8 cellular contexts compared by ENCODE assay signal in the genomic region with DNA sequence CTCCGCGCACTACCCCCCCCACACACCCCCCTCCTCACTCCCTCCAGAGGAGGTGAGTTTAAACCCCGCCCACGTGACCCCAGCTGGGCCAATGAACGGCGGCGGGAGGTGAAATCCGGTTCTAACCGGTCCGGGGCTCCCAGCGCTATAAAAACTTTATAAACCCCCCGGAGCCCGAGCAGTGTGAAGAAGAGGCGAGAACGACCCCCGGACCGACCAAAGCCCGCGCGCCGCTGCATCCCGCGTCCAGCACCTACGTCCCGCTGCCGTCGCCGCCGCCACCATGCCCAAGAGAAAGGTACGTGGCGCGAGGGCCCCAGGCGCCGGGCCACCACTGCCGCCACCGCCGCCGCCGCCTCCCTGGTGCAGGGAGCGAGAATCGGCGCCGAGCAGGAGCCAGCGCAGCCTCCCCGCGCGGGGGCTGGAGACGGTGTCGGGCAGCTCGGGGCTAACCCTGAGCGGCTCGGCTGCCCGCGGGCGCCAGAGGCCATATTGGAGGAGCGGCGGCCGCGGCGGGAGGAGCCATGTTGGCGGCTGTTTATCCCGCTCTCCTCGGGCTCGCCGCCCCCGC. TPM values are rescaled to one million over a fixed set of nuclear protein-coding genes. Genes with fewer than 3 reads are reported as not detected.
DNase-seq lines count a peak whose midpoint lies in the region; ATAC-seq, FAIRE-seq and TF ChIP-seq lines count a peak whose summit lies in the region.

TSS of gene HMGN2 (plus strand) at position 111 of the 571 bp plus-strand sequence. CDS start at position 284, 173 bp downstream.

- peaks cover 61% of the 10 kb centered on the region for H3K36me3 Mint-ChIP-seq in CD4-positive, alpha-beta T cell (ENCODE audit: low read depth)

- peak within 1 kb of the TSS; percentile 99 for H3K27ac Mint-ChIP-seq in CD4-positive, alpha-beta T cell

- H3K4me2 ChIP-seq in OCI-LY1 (ENCODE audit: low read length) (peak within 1 kb of the TSS; percentile 92), endothelial cell of umbilical vein (ENCODE audit: insufficient read depth, low read length) (peak within 1 kb of the TSS; percentile 98)

- H3K4me3 ChIP-seq in OCI-LY1 (ENCODE audit: low read depth, low read length, poor library complexity, severe bottlenecking) (peak within 1 kb of the TSS; percentile 81), endothelial cell of umbilical vein (replicated peaks in 1 of 3; ENCODE audit: insufficient read depth in 1 of 3, low read depth in 1 of 3, low read length in 3 of 3) (peak within 1 kb of the TSS; percentile 82 to 98 (median 98))

- peaks cover 53% of the 10 kb centered on the region for H3K4me1 Mint-ChIP-seq in CD4-positive, alpha-beta T cell (ENCODE audit: low read depth)

- POLR2A ChIA-PET in CD4-positive, alpha-beta T cell (lab: Charles Lee): interaction anchor here (0.8 to 5.0 kb wide), 26 partner anchors 9 to 1240 kb away, joined by 3 to 66 read pairs (median 4); partner anchors contain the start of genes CD52, DHDDS, GPATCH3 and GPN2
- POLR2A ChIA-PET in endothelial cell of umbilical vein (lab: Charles Lee): no interaction called here

- peak within 1 kb of the TSS; percentile 95 for H3K27ac ChIP-seq in CD4-positive, alpha-beta T cell (ENCODE audit: low read depth, low read length)
- H3K27ac ChIP-seq in OCI-LY1 (ENCODE audit: low read depth, low read length, poor library complexity, severe bottlenecking) (peak within 1 kb of the TSS; percentile 88), endothelial cell of umbilical vein (ENCODE audit: insufficient read depth, low read depth, low read length) (peak within 1 kb of the TSS; percentile 86)

- peak; percentile 77 for TF ChIP-seq POLR2A in endothelial cell of umbilical vein (IDR thresholded peaks at IDR 0.05; ENCODE audit: low read depth, low read length)

- intact Hi-C loops in CD4-positive, alpha-beta T cell (cut with DNase I, micrococcal nuclease): loop anchor here (2.0 to 5.0 kb wide), 3 partner anchors 28 to 190 kb away; partner anchors contain the start of genes DHDDS (in 1 of the 2) and SH3BGRL3 (in 1 of the 2)
- intact Hi-C loops in endothelial cell of umbilical vein (cut with micrococcal nuclease): loop anchor here (2.0 to 5.0 kb wide), 3 partner anchors 28 to 195 kb away; partner anchors contain the start of gene DHDDS

- peaks cover 20% of the 10 kb centered on the region for H3F3A ChIP-seq in OCI-LY1 (ENCODE audit: insufficient read depth, low read length)

- no peaks in the 10 kb centered on the region for H3K9me2 ChIP-seq in OCI-LY1 (ENCODE audit: low read depth, low read length)

- peak; percentile 77 to 91 (median 87) for DNase-seq in CD4-positive, alpha-beta T cell
- DNase-seq in HPDE6-E6E7 (ENCODE audit: extremely low spot score): peak; percentile 75
- DNase-seq in activated CD8-positive, alpha-beta memory T cell treated with anti-CD3 and anti-CD28 coated beads, Interleukin-2, amount 50 U/mL, for 4 hours: peak; percentile 87
- peak; percentile 72 for DNase-seq in endothelial cell of umbilical vein (ENCODE audit: low read depth, low spot score)
- DNase-seq in midbrain (lab: John Stamatoyannopoulos, UW): peak; percentile 96
- peak; percentile 73 to 83 for DNase-seq in stimulated activated CD8-positive, alpha-beta memory T cell treated with anti-CD3 and anti-CD28 coated beads, Interleukin-15, amount 100 ng/mL, for 4 hours (ENCODE audit: low read depth in 2 of 2)

- ATAC-seq in CD4-positive, alpha-beta T cell (ENCODE audit: poor library complexity): peak; percentile 63
- peak; percentile 48 for ATAC-seq in GM19463 (IDR thresholded peaks at IDR 0.05; ENCODE audit: unreplicated experiment)

- CTCF ChIA-PET in CD4-positive, alpha-beta T cell (lab: Charles Lee): interaction anchor here (0.6 to 2.8 kb wide), 6 partner anchors 28 to 682 kb away, joined by 3 to 21 read pairs (median 4); partner anchors contain the start of gene SLC9A1
- CTCF ChIA-PET in endothelial cell of umbilical vein (lab: Charles Lee): interaction anchor here (1.0 to 1.2 kb wide), 2 partner anchors 40 to 55 kb away, joined by 3 to 4 read pairs; partner anchors contain the start of gene DHDDS

- H2AFZ ChIP-seq in OCI-LY1 (ENCODE audit: low read length) (no peak within 1 kb of the TSS), endothelial cell of umbilical vein (ENCODE audit: low read depth, low read length) (peak within 1 kb of the TSS; percentile 46)

- H3K27me3 ChIP-seq in CD4-positive, alpha-beta T cell (ENCODE audit: control insufficient read depth, insufficient read depth, low read length): no peaks in the 10 kb centered on the region
- H3K27me3 ChIP-seq in OCI-LY1 (ENCODE audit: insufficient read depth, low read length) (no peaks in the 10 kb centered on the region), endothelial cell of umbilical vein (ENCODE audit: control insufficient read depth in 2 of 2, insufficient read depth in 2 of 2, low read length in 2 of 2) (no peaks in the 10 kb centered on the region)

- H3K36me3 ChIP-seq in OCI-LY1 (ENCODE audit: insufficient read depth, low read length) (peaks cover 48% of the 10 kb centered on the region), endothelial cell of umbilical vein (ENCODE audit: control insufficient read depth in 2 of 2, extremely low read depth in 1 of 2, insufficient read depth in 2 of 2, low read length in 2 of 2) (peaks cover 17 to 20% of the 10 kb centered on the region in 2 experiments)

- no peaks in the 10 kb centered on the region for H3K27me3 Mint-ChIP-seq in CD4-positive, alpha-beta T cell

- FAIRE-seq in endothelial cell of umbilical vein (lab: Jason Lieb, UNC): peak; percentile 62

- H3K9ac ChIP-seq in OCI-LY1 (ENCODE audit: low read length) (peak within 1 kb of the TSS; percentile 100), endothelial cell of umbilical vein (replicated peaks; ENCODE audit: extremely low read depth, insufficient read depth, low read length) (peak within 1 kb of the TSS; percentile 96)

- peak within 1 kb of the TSS; percentile 100 for H3K4me3 Mint-ChIP-seq in CD4-positive, alpha-beta T cell

- no peaks in the 10 kb centered on the region for H3K9me1 ChIP-seq in endothelial cell of umbilical vein (replicated peaks; ENCODE audit: control insufficient read depth, extremely low read depth, insufficient read depth, low read length)

- BruUV-seq in endothelial cell of umbilical vein (replicated peaks; lab: Mats Ljungman, UMichigan): TSS peak; percentile 28

- TF ChIP-seq CTCF in CD4-positive, alpha-beta T cell (IDR thresholded peaks at IDR 0.05): no peak
- TF ChIP-seq CTCF in OCI-LY1 (IDR thresholded peaks at IDR 0.05; ENCODE audit: low read length): no peak
- TF ChIP-seq CTCF in endothelial cell of umbilical vein (IDR thresholded peaks at IDR 0.05; ENCODE audit: extremely low read depth in 1 of 2, insufficient read depth in 1 of 2, low read depth in 1 of 2, low read length in 2 of 2): no peak

- dilution Hi-C loops in endothelial cell of umbilical vein (cut with MboI; ENCODE audit: extremely low pct_ligation_motif_present, low sequenced_read_pairs): no loop called here

- H3K4me1 ChIP-seq in OCI-LY1 (ENCODE audit: insufficient read depth, low read length, severe bottlenecking): peaks cover 38% of the 10 kb centered on the region
- H3K4me1 ChIP-seq in endothelial cell of umbilical vein (ENCODE audit: control insufficient read depth, extremely low read depth, insufficient read depth, low read length): peaks cover 11% of the 10 kb centered on the region

- peaks cover 7% of the 10 kb centered on the region for H3K79me2 ChIP-seq in OCI-LY1 (ENCODE audit: insufficient read depth, low read length)
- H3K79me2 ChIP-seq in endothelial cell of umbilical vein (ENCODE audit: control insufficient read depth, insufficient read depth, low read length): peaks cover 18% of the 10 kb centered on the region

- no peaks in the 10 kb centered on the region for H3K9me3 ChIP-seq in CD4-positive, alpha-beta T cell (ENCODE audit: control insufficient read depth, low read length)
- no peaks in the 10 kb centered on the region for H3K9me3 ChIP-seq in OCI-LY1 (ENCODE audit: low read length)
- H3K9me3 ChIP-seq in endothelial cell of umbilical vein (replicated peaks; ENCODE audit: control insufficient read depth, insufficient read depth, low read length): no peaks in the 10 kb centered on the region

- no peaks in the 10 kb centered on the region for H4K20me1 ChIP-seq in OCI-LY1 (ENCODE audit: insufficient read depth, low read length)
- H4K20me1 ChIP-seq in endothelial cell of umbilical vein (replicated peaks; ENCODE audit: control insufficient read depth, extremely low read depth, insufficient read depth, low read length): peaks cover 3% of the 10 kb centered on the region

- no peaks in the 10 kb centered on the region for H3K9me3 Mint-ChIP-seq in CD4-positive, alpha-beta T cell

TF ChIP-seq in endothelial cell of umbilical vein, 7 proteins besides CTCF, POLR2A, EP300 and RAD21:
- TF ChIP-seq, protein P1, sequence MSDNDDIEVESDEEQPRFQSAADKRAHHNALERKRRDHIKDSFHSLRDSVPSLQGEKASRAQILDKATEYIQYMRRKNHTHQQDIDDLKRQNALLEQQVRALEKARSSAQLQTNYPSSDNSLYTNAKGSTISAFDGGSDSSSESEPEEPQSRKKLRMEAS (IDR thresholded peaks at IDR 0.05; ENCODE audit: insufficient read depth, insufficient read length): peak; percentile 70
- TF ChIP-seq EZH2 (IDR thresholded peaks at IDR 0.05; ENCODE audit: borderline replicate concordance, low read depth, low read length, severe bottlenecking) (no peak), MYC (IDR thresholded peaks at IDR 0.05; ENCODE audit: low read depth, low read length) (no peak), POLR2AphosphoS5 (IDR thresholded peaks at IDR 0.05; ENCODE audit: insufficient read depth, low read depth, low read length) (peak; percentile 81)

RNA-seq across cellular contexts. Expression of gene HMGN2, which starts in this region (rescaled TPM):
- total RNA-seq in CD4-positive, alpha-beta T cell: 100 to 1,000 TPM; 323 to 330 TPM
- total RNA-seq in endothelial cell of umbilical vein: 562 and 580 TPM in 2 replicates
- polyA plus RNA-seq in endothelial cell of umbilical vein: 183 and 240 TPM in 2 replicates
- 388 and 410 TPM in 2 replicates for polyA plus RNA-seq in endothelial cell of umbilical vein (2011; cell fraction: cytosol; rRNA removed)
- 330 and 421 TPM in 2 replicates for polyA plus RNA-seq in endothelial cell of umbilical vein (2011; cell fraction: nucleus; rRNA removed)
- polyA plus RNA-seq in endothelial cell of umbilical vein (2012): 258 and 540 TPM in 2 replicates
- 87.6 and 88.7 TPM in 2 replicates for polyA minus RNA-seq in endothelial cell of umbilical vein
- polyA minus RNA-seq in endothelial cell of umbilical vein (2011; cell fraction: cytosol; rRNA and poly(A)+ RNA removed): 144 TPM
- 95.4 and 119 TPM in 2 replicates for polyA minus RNA-seq in endothelial cell of umbilical vein (2011; cell fraction: nucleus; rRNA and poly(A)+ RNA removed)

Comparison
In these comparisons a context has a peak if more than half of its experiments do, and no peak if none do; other contexts are left out.
1. Peak in every context shown above with its lines: DNase-seq, ATAC-seq, H3K4me3 ChIP-seq and H3K27ac ChIP-seq.